Comparison of ENCODE assay signal across 15 cellular contexts in genomic region chr18:42229211-42230210, GRCh38.
A peak's percentile ranks its signal among the peaks of the same experiment; 100 is the strongest.
DNase-seq lines count a peak whose midpoint lies in the region; ATAC-seq, FAIRE-seq and TF ChIP-seq lines count a peak whose summit lies in the region.
"Had no signal": no experiment of that assay in that cellular context is flagged by ENCODE, and none has a peak within 500 bp of the region (broad histone marks: within the 10 kb centered on the region; RNA-seq: fewer than 3 reads in every experiment).

No MANE protein-coding gene starts in this region.

- POLR2A ChIA-PET in activated B cell treated with CpG ODN at 0.5 μM for 24 hours (lab: Charles Lee), result no interaction called here

- H3K27me3 ChIP-seq in GM23338 (ENCODE audit: insufficient read depth), result no peaks in the 10 kb centered on the region
- H3K27me3 ChIP-seq: dorsolateral prefrontal cortex, gastrocnemius medialis, ovary had no signal

- no peaks in the 10 kb centered on the region for H3K79me2 ChIP-seq in GM23338 (replicated peaks; ENCODE audit: insufficient read depth)

- CTCF ChIA-PET in activated B cell treated with CpG ODN at 0.5 μM for 24 hours (lab: Charles Lee), result no interaction called here

- peaks cover 7% of the 10 kb centered on the region; the same call in 1 of the 2 replicates for H3K9me2 ChIP-seq in GM23338 (ENCODE audit: insufficient read depth)

- intact Hi-C loops in activated B cell treated with CpG ODN at 0.5 μM for 24 hours (cut with micrococcal nuclease), result no loop called here

- H4K20me1 ChIP-seq in GM23338 (replicated peaks; ENCODE audit: insufficient read depth), result no peaks in the 10 kb centered on the region

- DNase-seq in activated B cell treated with CpG ODN at 0.5 μM for 24 hours (no peak), RCC 7860 (ENCODE audit: low spot score) (no peak), chondrocyte (ENCODE audit: low spot score) (no peak), HCEC 1CT (no peak), GM23338 (ENCODE audit: low spot score) (no peak)
- DNase-seq: dorsolateral prefrontal cortex; gastrocnemius medialis; left ventricle myocardium inferior; NCI-H1092 treated with DMSO at 0.1 percent for 48 hours; NCI-H774; ovary; stimulated activated CD4-positive, alpha-beta T cell treated with anti-CD3 and anti-CD28 coated beads, Interleukin-2, amount 100 ng/mL, for 48 hours had no signal

- no peaks in the 10 kb centered on the region for H3F3A ChIP-seq in GM23338 (replicated peaks; ENCODE audit: low read depth)

- no peak overlapping the region for H3K4me2 ChIP-seq in GM23338

- peaks cover 12% of the 10 kb centered on the region; the same call in 1 of the 2 replicates for H3K4me1 ChIP-seq in GM23338 (ENCODE audit: insufficient read depth)
- H3K4me1 ChIP-seq: gastrocnemius medialis, left ventricle myocardium inferior had no signal

- H3K36me3 Mint-ChIP-seq in activated B cell treated with CpG ODN at 0.5 μM for 24 hours (ENCODE audit: low read depth) (no peaks in the 10 kb centered on the region), chondrocyte (ENCODE audit: low read depth) (no peaks in the 10 kb centered on the region), GM23338 (ENCODE audit: low read depth) (no peaks in the 10 kb centered on the region)

- no peak overlapping the region for H2AFZ ChIP-seq in GM23338

- TF ChIP-seq CTCF in activated B cell treated with CpG ODN at 0.5 μM for 24 hours (IDR thresholded peaks at IDR 0.05) (no peak), chondrocyte (IDR thresholded peaks at IDR 0.05) (no peak), GM23338 (conservative IDR thresholded peaks at IDR 0.05; ENCODE audit: low read depth in 2 of 2) (no peak)

- no peaks in the 10 kb centered on the region for H3K4me1 Mint-ChIP-seq in activated B cell treated with CpG ODN at 0.5 μM for 24 hours
- H3K4me1 Mint-ChIP-seq in chondrocyte (ENCODE audit: low read depth), result no peaks in the 10 kb centered on the region
- peaks cover 12% of the 10 kb centered on the region for H3K4me1 Mint-ChIP-seq in GM23338

- no peak for FAIRE-seq in RCC 7860 (lab: Jason Lieb, UNC)

- no peak overlapping the region for H3K4me3 Mint-ChIP-seq in activated B cell treated with CpG ODN at 0.5 μM for 24 hours
- no peak overlapping the region for H3K4me3 Mint-ChIP-seq in chondrocyte (ENCODE audit: unreplicated experiment)
- no peak overlapping the region for H3K4me3 Mint-ChIP-seq in GM23338

- H3K27me3 Mint-ChIP-seq in activated B cell treated with CpG ODN at 0.5 μM for 24 hours, result no peaks in the 10 kb centered on the region
- no peaks in the 10 kb centered on the region for H3K27me3 Mint-ChIP-seq in chondrocyte (ENCODE audit: low read depth)
- H3K27me3 Mint-ChIP-seq in GM23338 (ENCODE audit: insufficient read depth, low read depth, poor library complexity), result peaks cover 3% of the 10 kb centered on the region

- no peak overlapping the region for H3K4me3 ChIP-seq in GM23338
- H3K4me3 ChIP-seq: dorsolateral prefrontal cortex, gastrocnemius medialis, left ventricle myocardium inferior, ovary had no signal

- H3K27ac Mint-ChIP-seq in activated B cell treated with CpG ODN at 0.5 μM for 24 hours (no peak overlapping the region), chondrocyte (ENCODE audit: unreplicated experiment) (no peak overlapping the region), GM23338 (no peak overlapping the region)

- ATAC-seq in GM18868 (IDR thresholded peaks at IDR 0.05; ENCODE audit: unreplicated experiment) (peak; percentile 98), GM21529 (IDR thresholded peaks at IDR 0.05; ENCODE audit: unreplicated experiment) (peak; percentile 96), HG03066 (IDR thresholded peaks at IDR 0.05; ENCODE audit: low read depth, unreplicated experiment) (peak; percentile 97), activated B cell treated with CpG ODN at 0.5 μM for 24 hours (ENCODE audit: low read depth) (peak; percentile 73), GM23338 (no peak)
- ATAC-seq: gastrocnemius medialis had no signal

- no peaks in the 10 kb centered on the region for H3K36me3 ChIP-seq in GM23338 (ENCODE audit: insufficient read depth)
- H3K36me3 ChIP-seq: gastrocnemius medialis, left ventricle myocardium inferior, ovary had no signal

- H3K9me3 Mint-ChIP-seq in activated B cell treated with CpG ODN at 0.5 μM for 24 hours (no peaks in the 10 kb centered on the region), chondrocyte (ENCODE audit: low read depth) (no peaks in the 10 kb centered on the region), GM23338 (no peaks in the 10 kb centered on the region)

- no peak overlapping the region for H3K27ac ChIP-seq in GM23338 (ENCODE audit: low read depth)
- H3K27ac ChIP-seq: dorsolateral prefrontal cortex, gastrocnemius medialis, left ventricle myocardium inferior, ovary had no signal

TF ChIP-seq in GM23338, 12 proteins besides CTCF, POLR2A, EP300 and RAD21 (continues in another document):
- TF ChIP-seq POLR2AphosphoS5 (IDR thresholded peaks at IDR 0.05; ENCODE audit: low read depth) (no peak), ZNF331 (CRISPR knock-in tag; IDR thresholded peaks at IDR 0.05; ENCODE audit: low read depth) (no peak), ZNF114 (CRISPR knock-in tag; IDR thresholded peaks at IDR 0.05) (no peak), EZH2phosphoT487 (IDR thresholded peaks at IDR 0.05; ENCODE audit: unreplicated experiment) (no peak), CREB1 (CRISPR knock-in tag; IDR thresholded peaks at IDR 0.05; ENCODE audit: low read depth) (no peak), REST (IDR thresholded peaks at IDR 0.05; ENCODE audit: unreplicated experiment) (no peak)
